7 cellular contexts compared by ENCODE assay signal in genomic region chr2:29797916-29798315, GRCh38.
"Had no signal": no experiment of that assay in that cellular context is flagged by ENCODE, and none has a peak within 500 bp of the region (broad histone marks: within the 10 kb centered on the region; RNA-seq: fewer than 3 reads in every experiment).

No MANE protein-coding gene starts in this region.

- ATAC-seq: GM12878 had no signal

- FAIRE-seq: G401.6, GM12878, GM12891, GM12892, GM18507 had no signal

- H3K4me3 ChIP-seq: GM12878 had no signal

- DNase-seq: GDM1, GF-D8 had no signal
